In the genomic region with DNA sequence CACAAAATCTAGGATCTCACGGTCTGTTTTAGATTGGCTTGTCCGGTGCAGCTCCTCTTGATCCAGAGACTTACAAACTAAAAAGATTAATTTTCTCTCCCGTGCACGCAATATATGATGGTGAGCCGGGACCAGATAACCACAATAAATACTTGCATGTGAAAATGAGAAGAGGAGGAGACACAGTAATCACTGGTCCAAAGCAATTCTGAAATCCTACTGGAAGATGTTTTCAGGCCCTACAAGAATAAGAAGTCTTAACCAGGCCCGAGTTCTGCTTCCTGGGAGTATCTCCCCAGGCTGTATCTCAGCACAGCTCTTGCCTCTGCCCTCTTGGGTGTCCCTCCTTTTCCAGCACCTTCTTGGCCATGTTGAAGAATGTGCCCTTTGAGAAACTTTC, we compare ENCODE assay signal across 10 cellular contexts. TPM values are rescaled to one million over a fixed set of nuclear protein-coding genes. Genes with fewer than 3 reads are reported as not detected.
A peak's percentile ranks its signal among the peaks of the same experiment; 100 is the strongest.
DNase-seq lines count a peak whose midpoint lies in the region; ATAC-seq and TF ChIP-seq lines count a peak whose summit lies in the region.
"Had no signal": no experiment of that assay in that cellular context is flagged by ENCODE, and none has a peak within 500 bp of the region (broad histone marks: within the 10 kb centered on the region; RNA-seq: fewer than 3 reads in every experiment).

No MANE protein-coding gene starts in this region.

- DNase-seq in NCI-H446 treated with DMSO at 0.1 percent for 48 hours (lab: John Stamatoyannopoulos, UW) = no peak
- DNase-seq in EL = no peak
- DNase-seq: occipital lobe, Peyer's patch had no signal

- H3K4me3 Mint-ChIP-seq in brain = peak overlapping the region; percentile 96 to 99 (median 99)

- H3K27ac Mint-ChIP-seq in brain = peak overlapping the region; percentile 98 to 100 (median 99)

- no peak for TF ChIP-seq CTCF in brain (conservative IDR thresholded peaks at IDR 0.05)

- H3K27ac ChIP-seq in ACC112 (ENCODE audit: low read depth, low read length) (no peak overlapping the region), HUES48 (ENCODE audit: low read depth, low read length) (no peak overlapping the region)

- ATAC-seq in HG03039 (IDR thresholded peaks at IDR 0.05; ENCODE audit: unreplicated experiment) (no peak), GM18498 (IDR thresholded peaks at IDR 0.05; ENCODE audit: unreplicated experiment) (no peak)

- peaks cover 0 to 6% (median 2%) of the 10 kb centered on the region in 5 experiments for H3K9me3 Mint-ChIP-seq in brain

- peaks cover 28% of the 10 kb centered on the region for H3K36me3 Mint-ChIP-seq in brain

- H3K4me3 ChIP-seq in ACC112 (ENCODE audit: low read depth, low read length) (peak overlapping the region; percentile 94), HUES48 (ENCODE audit: low read depth, low read length) (peak overlapping the region; percentile 89), mucosa of stomach (ENCODE audit: low read length) (peak overlapping the region; percentile 97)

- H2AFZ ChIP-seq in ACC112 (ENCODE audit: low read length, unreplicated experiment) = peak overlapping the region; percentile 73

- no peak overlapping the region for H3K9ac ChIP-seq in HUES48 (ENCODE audit: low read depth, low read length)
- peak overlapping the region; percentile 84 for H3K9ac ChIP-seq in mucosa of stomach (ENCODE audit: low read length)

- H3K27me3 Mint-ChIP-seq in brain = peaks cover 16% of the 10 kb centered on the region

- H3K9me3 ChIP-seq in HUES48 (ENCODE audit: control insufficient read depth, insufficient read depth, low read length) (no peaks in the 10 kb centered on the region), mucosa of stomach (ENCODE audit: control insufficient read depth, low read length) (no peaks in the 10 kb centered on the region)
- H3K9me3 ChIP-seq: Peyer's patch had no signal

- H3K4me1 ChIP-seq in ACC112 (ENCODE audit: control insufficient read depth, insufficient read depth, low read length, unreplicated experiment) (peaks cover 6% of the 10 kb centered on the region), HUES48 (ENCODE audit: control insufficient read depth, insufficient read depth, low read length) (peaks cover 5% of the 10 kb centered on the region; the same call in 1 of the 2 replicates), mucosa of stomach (ENCODE audit: control insufficient read depth, insufficient read depth, low read length) (peaks cover 4% of the 10 kb centered on the region)

- peaks cover 41% of the 10 kb centered on the region for H3K79me2 ChIP-seq in ACC112 (ENCODE audit: control insufficient read depth, insufficient read depth, low read length, unreplicated experiment)

- H3K27me3 ChIP-seq in ACC112 (ENCODE audit: insufficient read depth, low read length) (no peaks in the 10 kb centered on the region), HUES48 (ENCODE audit: control insufficient read depth, insufficient read depth, low read length) (no peaks in the 10 kb centered on the region), mucosa of stomach (ENCODE audit: control insufficient read depth, insufficient read depth, low read length) (no peaks in the 10 kb centered on the region)
- H3K27me3 ChIP-seq: Peyer's patch had no signal

- H3K4me1 Mint-ChIP-seq in brain = peaks cover 37% of the 10 kb centered on the region

- H3K36me3 ChIP-seq in ACC112 (ENCODE audit: insufficient read depth, low read length) (peaks cover 7% of the 10 kb centered on the region; the same call in 1 of the 2 replicates), HUES48 (ENCODE audit: control insufficient read depth, insufficient read depth, low read length) (peaks cover 16% of the 10 kb centered on the region), mucosa of stomach (ENCODE audit: control insufficient read depth, insufficient read depth, low read length) (no peaks in the 10 kb centered on the region)

RNA-seq across cellular contexts. Expression of gene WDR4, which starts 1.0 kb away (rescaled TPM):
- 9.9 TPM for polyA plus RNA-seq in brain (ENCODE audit: insufficient read depth, low read depth, low replicate concordance)

RNA-seq across cellular contexts. Expression of gene NDUFV3, which starts 12.8 kb away (rescaled TPM):
- 27.8 TPM for polyA plus RNA-seq in brain (ENCODE audit: insufficient read depth, low read depth, low replicate concordance)

RNA-seq across cellular contexts. Expression of gene ERVH48-1, which starts 45.1 kb away (rescaled TPM):
- polyA plus RNA-seq in brain (ENCODE audit: insufficient read depth, low read depth, low replicate concordance) = not detected
